8 cellular contexts compared by ENCODE assay signal in genomic region chr22:23356094-23356493, GRCh38.
"Had no signal": no experiment of that assay in that cellular context is flagged by ENCODE, and none has a peak within 500 bp of the region (broad histone marks: within the 10 kb centered on the region; RNA-seq: fewer than 3 reads in every experiment).

No MANE protein-coding gene starts in this region.

- DNase-seq: GDM1, GF-D8 had no signal

- FAIRE-seq: G401.6, GM12878, GM12891, GM12892, GM18507, GM19239 had no signal

- ATAC-seq: GM12878 had no signal

- H3K4me3 ChIP-seq: GM12878 had no signal
